In the genomic region with DNA sequence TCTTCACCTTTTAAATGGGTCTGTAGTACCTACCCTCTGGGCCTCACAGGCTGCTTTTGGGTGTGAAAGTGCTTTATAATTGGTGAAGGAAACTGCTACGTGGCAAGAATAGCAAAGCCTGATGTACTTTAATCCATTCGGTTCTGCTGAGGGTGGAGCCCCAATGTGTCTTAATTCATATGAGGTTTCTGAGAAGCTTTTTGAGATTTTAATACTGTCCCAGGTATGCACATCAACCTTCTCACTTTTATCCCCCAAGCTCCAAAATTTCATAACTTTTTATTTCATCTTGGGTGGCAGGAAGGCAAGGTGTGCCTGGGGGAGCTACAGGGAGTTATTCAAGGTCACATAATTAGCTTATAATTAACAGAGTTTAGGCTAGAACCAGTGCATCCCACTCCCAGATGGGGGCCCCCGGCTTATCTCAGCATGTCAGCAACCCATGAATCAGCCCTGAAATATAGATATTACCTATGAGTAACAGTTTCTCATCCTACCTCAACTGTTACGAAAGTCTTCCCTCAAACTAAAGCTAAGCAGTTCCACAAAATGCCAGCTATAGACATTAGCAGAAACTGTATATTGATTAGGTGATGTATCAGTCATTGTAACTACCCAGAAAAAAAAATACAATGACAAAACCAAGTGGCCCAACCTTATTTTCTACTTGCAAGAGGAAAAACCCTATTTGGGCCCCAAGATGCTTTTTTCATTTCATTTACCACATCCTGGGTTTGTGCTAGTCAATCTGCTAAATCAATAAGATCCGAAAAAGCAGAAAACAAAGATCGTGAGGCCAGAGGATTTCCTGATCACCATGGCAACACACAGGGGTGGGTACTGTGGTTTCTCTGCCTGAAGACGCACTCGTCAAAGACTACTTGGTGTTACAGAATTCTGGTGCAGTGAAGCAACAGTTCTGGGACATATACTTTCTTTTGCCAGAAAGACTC, we compare ENCODE assay signal across 8 cellular contexts. TPM values are rescaled to one million over a fixed set of nuclear protein-coding genes. Genes with fewer than 3 reads are reported as not detected.
DNase-seq lines count a peak whose midpoint lies in the region; ATAC-seq and TF ChIP-seq lines count a peak whose summit lies in the region.

No MANE protein-coding gene starts in this region.

- in situ Hi-C loops in Caki2 (cut with HindIII; ENCODE audit: low pct_unique_long_range_greater_than_20kb, low sequenced_read_pairs), result no loop called here

- peak overlapping the region; percentile 4; the same call in 1 of the 2 replicates for H3K9ac ChIP-seq in KMS-11

- POLR2A ChIA-PET in activated CD4-positive, alpha-beta memory T cell treated with anti-CD3 and anti-CD28 coated beads, Interleukin-2, amount 10 ng/mL, durations not matched to agents 7 days and 5 days (lab: Charles Lee), result interaction anchor here (0.7 to 30.8 kb wide), 20 partner anchors 11 to 226 kb away, joined by 3 to 634 read pairs (median 5); a partner anchor contains a TSS

- CTCF ChIA-PET in activated CD4-positive, alpha-beta memory T cell treated with anti-CD3 and anti-CD28 coated beads, Interleukin-2, amount 10 ng/mL, durations not matched to agents 7 days and 5 days (lab: Charles Lee), result interaction anchor here (0.6 to 6.2 kb wide), 17 partner anchors 9 to 250 kb away, joined by 3 to 62 read pairs (median 4); a partner anchor contains a TSS

- H3K27me3 ChIP-seq in KMS-11 (ENCODE audit: insufficient read depth, low read depth), result peaks cover 9% of the 10 kb centered on the region; the same call in 1 of the 2 replicates

- H3K27ac ChIP-seq in KMS-11, result peak overlapping the region; percentile 30

- H4K20me1 ChIP-seq in KMS-11 (ENCODE audit: insufficient read depth), result no peaks in the 10 kb centered on the region

- H3K4me3 ChIP-seq in KMS-11 (IDR thresholded peaks at IDR 0.05; ENCODE audit: insufficient read depth, low read depth, low read length), result no peak overlapping the region

- H3K4me3 Mint-ChIP-seq in activated CD4-positive, alpha-beta memory T cell treated with anti-CD3 and anti-CD28 coated beads, Interleukin-2, amount 10 ng/mL, durations not matched to agents 7 days and 5 days, result peak overlapping the region; percentile 55

- H3K27me3 Mint-ChIP-seq in activated CD4-positive, alpha-beta memory T cell treated with anti-CD3 and anti-CD28 coated beads, Interleukin-2, amount 10 ng/mL, durations not matched to agents 7 days and 5 days, result no peaks in the 10 kb centered on the region

- H3K9me3 Mint-ChIP-seq in activated CD4-positive, alpha-beta memory T cell treated with anti-CD3 and anti-CD28 coated beads, Interleukin-2, amount 10 ng/mL, durations not matched to agents 7 days and 5 days, result no peaks in the 10 kb centered on the region

- peaks cover 56% of the 10 kb centered on the region for H3K4me1 ChIP-seq in KMS-11 (ENCODE audit: low read depth, poor library complexity, severe bottlenecking)

- peak overlapping the region; percentile 95 for H3K4me2 ChIP-seq in KMS-11

- no peaks in the 10 kb centered on the region for H3K36me3 ChIP-seq in KMS-11 (ENCODE audit: insufficient read depth)

- no peak for TF ChIP-seq CTCF in KMS-11 (conservative IDR thresholded peaks at IDR 0.05; ENCODE audit: low read depth, low read length)

- peaks cover 72% of the 10 kb centered on the region for H3K36me3 Mint-ChIP-seq in activated CD4-positive, alpha-beta memory T cell treated with anti-CD3 and anti-CD28 coated beads, Interleukin-2, amount 10 ng/mL, durations not matched to agents 7 days and 5 days (ENCODE audit: low read depth)

- DNase-seq in Caki2 (ENCODE audit: low read depth) (peak; percentile 64), NCI-H2171 (lab: John Stamatoyannopoulos, UW) (no peak), middle frontal gyrus (ENCODE audit: extremely low spot score, low spot score) (no peak)
- DNase-seq in activated CD4-positive, alpha-beta memory T cell treated with anti-CD3 and anti-CD28 coated beads, Interleukin-2, amount 10 ng/mL, durations not matched to agents 7 days and 5 days, result peak; percentile 95
- DNase-seq in stimulated activated CD4-positive, alpha-beta T cell treated with anti-CD3 and anti-CD28 coated beads, Interleukin-12 subunit alpha, Interleukin-12 subunit beta, amount 100 ng/mL, for 4 hours, result peak; percentile 59

- H3K27ac Mint-ChIP-seq in activated CD4-positive, alpha-beta memory T cell treated with anti-CD3 and anti-CD28 coated beads, Interleukin-2, amount 10 ng/mL, durations not matched to agents 7 days and 5 days, result peak overlapping the region; percentile 94

- peak overlapping the region; percentile 14; the same call in 1 of the 2 replicates for H2AFZ ChIP-seq in KMS-11 (ENCODE audit: low read depth)

- H3K79me2 ChIP-seq in KMS-11 (ENCODE audit: insufficient read depth, low read depth), result no peaks in the 10 kb centered on the region

- H3K4me1 Mint-ChIP-seq in activated CD4-positive, alpha-beta memory T cell treated with anti-CD3 and anti-CD28 coated beads, Interleukin-2, amount 10 ng/mL, durations not matched to agents 7 days and 5 days, result peaks cover 97% of the 10 kb centered on the region

- ATAC-seq in GM21526 (IDR thresholded peaks at IDR 0.05; ENCODE audit: low FRiP score, unreplicated experiment) (peak; percentile 82), esophagus mucosa (peak; percentile 37)

RNA-seq across cellular contexts. Expression of a gene that starts 26.7 kb away (rescaled TPM):
- 219 and 226 TPM in 2 replicates for total RNA-seq in Caki2 (2014; rRNA removed; shearing (Covaris generic); ENCODE audit: low replicate concordance)
- 100 to 1,000 TPM; 634 to 645 TPM for total RNA-seq in activated CD4-positive, alpha-beta memory T cell treated with anti-CD3 and anti-CD28 coated beads, Interleukin-2, amount 10 ng/mL, durations not matched to agents 7 days and 5 days
- total RNA-seq in esophagus mucosa, result 814 TPM

Comparison
In these comparisons a context has a peak if more than half of its experiments do, and no peak if none do; other contexts are left out.
1. DNase-seq: peak in Caki2 (single experiment), activated CD4-positive, alpha-beta memory T cell treated with anti-CD3 and anti-CD28 coated beads, Interleukin-2, amount 10 ng/mL, durations not matched to agents 7 days and 5 days (single experiment) and stimulated activated CD4-positive, alpha-beta T cell treated with anti-CD3 and anti-CD28 coated beads, Interleukin-12 subunit alpha, Interleukin-12 subunit beta, amount 100 ng/mL, for 4 hours (single experiment); none in NCI-H2171 (single experiment) and middle frontal gyrus (single experiment).